8 cellular contexts compared by ENCODE assay signal in genomic region chr12:48197549-48197966, GRCh38. TPM values are rescaled to one million over a fixed set of nuclear protein-coding genes. Genes with fewer than 3 reads are reported as not detected.
DNase-seq lines count a peak whose midpoint lies in the region; ATAC-seq and TF ChIP-seq lines count a peak whose summit lies in the region.

No MANE protein-coding gene starts in this region.

- peak; percentile 55 for DNase-seq in ELR (ENCODE audit: low read depth)
- peak; percentile 49 for DNase-seq in NB4 (ENCODE audit: low read depth)
- no peak for DNase-seq in activated naive CD8-positive, alpha-beta T cell treated with anti-CD3 and anti-CD28 coated beads, Interleukin-2, amount 10 ng/mL, durations not matched to agents 7 days and 5 days
- no peak for DNase-seq in left ventricle myocardium superior
- DNase-seq in middle frontal gyrus (ENCODE audit: extremely low spot score, low spot score), result no peak

- peak; percentile 41 for TF ChIP-seq CTCF in NB4 (IDR thresholded peaks at IDR 0.05; ENCODE audit: low read depth, low read length)

- intact Hi-C loops in left ventricle myocardium superior (cut with micrococcal nuclease), result no loop called here

- H3K27ac Mint-ChIP-seq in activated naive CD8-positive, alpha-beta T cell treated with anti-CD3 and anti-CD28 coated beads, Interleukin-2, amount 10 ng/mL, durations not matched to agents 7 days and 5 days, result peak overlapping the region; percentile 90

- H3K27me3 Mint-ChIP-seq in activated naive CD8-positive, alpha-beta T cell treated with anti-CD3 and anti-CD28 coated beads, Interleukin-2, amount 10 ng/mL, durations not matched to agents 7 days and 5 days, result peaks cover 16% of the 10 kb centered on the region

- peaks cover 19% of the 10 kb centered on the region for H3K36me3 Mint-ChIP-seq in activated naive CD8-positive, alpha-beta T cell treated with anti-CD3 and anti-CD28 coated beads, Interleukin-2, amount 10 ng/mL, durations not matched to agents 7 days and 5 days

- peaks cover 11% of the 10 kb centered on the region for H3K9me3 Mint-ChIP-seq in activated naive CD8-positive, alpha-beta T cell treated with anti-CD3 and anti-CD28 coated beads, Interleukin-2, amount 10 ng/mL, durations not matched to agents 7 days and 5 days

- no peak for TF ChIP-seq POLR2A in NB4 (IDR thresholded peaks at IDR 0.05; ENCODE audit: extremely low read depth, insufficient read length)

- H3K4me3 ChIP-seq in NB4 (ENCODE audit: low read depth, low read length) (peak overlapping the region; percentile 77), rectal smooth muscle tissue (ENCODE audit: low read length) (peak overlapping the region; percentile 97)

- H3K36me3 ChIP-seq in rectal smooth muscle tissue (ENCODE audit: control insufficient read depth, insufficient read depth, low read length), result no peaks in the 10 kb centered on the region

- peaks cover 6% of the 10 kb centered on the region for H3K4me1 ChIP-seq in rectal smooth muscle tissue (ENCODE audit: control insufficient read depth, insufficient read depth, low read length)

- H3K4me1 Mint-ChIP-seq in activated naive CD8-positive, alpha-beta T cell treated with anti-CD3 and anti-CD28 coated beads, Interleukin-2, amount 10 ng/mL, durations not matched to agents 7 days and 5 days, result peaks cover 39% of the 10 kb centered on the region

- peak overlapping the region; percentile 89 for H3K4me3 Mint-ChIP-seq in activated naive CD8-positive, alpha-beta T cell treated with anti-CD3 and anti-CD28 coated beads, Interleukin-2, amount 10 ng/mL, durations not matched to agents 7 days and 5 days

- POLR2A ChIA-PET in activated naive CD8-positive, alpha-beta T cell treated with anti-CD3 and anti-CD28 coated beads, Interleukin-2, amount 10 ng/mL, durations not matched to agents 7 days and 5 days (lab: Charles Lee), result interaction anchor here (0.7 to 2.1 kb wide), 11 partner anchors 10 to 617 kb away, joined by 3 to 8 read pairs (median 3); partner anchors contain the start of genes ASB8, CCDC184, KANSL2 and RPAP3

- H3K9ac ChIP-seq in rectal smooth muscle tissue (ENCODE audit: low read length), result peak overlapping the region; percentile 58

- ATAC-seq in GM21786 (IDR thresholded peaks at IDR 0.05; ENCODE audit: unreplicated experiment) (peak; percentile 26), left ventricle myocardium superior (peak; percentile 48), GM18858 (IDR thresholded peaks at IDR 0.05; ENCODE audit: unreplicated experiment) (no peak)
- peak; percentile 9 for ATAC-seq in activated naive CD8-positive, alpha-beta T cell treated with anti-CD3 and anti-CD28 coated beads, Interleukin-2, amount 10 ng/mL, durations not matched to agents 7 days and 5 days (ENCODE audit: low read depth)

- H3K27me3 ChIP-seq in rectal smooth muscle tissue (ENCODE audit: control insufficient read depth, insufficient read depth, low read length), result no peaks in the 10 kb centered on the region

- peak overlapping the region; percentile 99 for H3K27ac ChIP-seq in rectal smooth muscle tissue (ENCODE audit: low read depth, low read length)

RNA-seq across cellular contexts. Expression of gene OR10AD1, which starts 5.5 kb away (rescaled TPM):
- total RNA-seq in activated naive CD8-positive, alpha-beta T cell treated with anti-CD3 and anti-CD28 coated beads, Interleukin-2, amount 10 ng/mL, durations not matched to agents 7 days and 5 days, result not detected
- total RNA-seq in left ventricle myocardium superior, result not detected

RNA-seq across cellular contexts. Expression of gene CCDC184, which starts 14.1 kb away (rescaled TPM):
- under 1 TPM; 0.57 to 0.58 TPM for total RNA-seq in activated naive CD8-positive, alpha-beta T cell treated with anti-CD3 and anti-CD28 coated beads, Interleukin-2, amount 10 ng/mL, durations not matched to agents 7 days and 5 days
- total RNA-seq in left ventricle myocardium superior, result 1.1 TPM

RNA-seq across cellular contexts. Expression of gene ASB8, which starts 40.2 kb away (rescaled TPM):
- 10 to 100 TPM; 47.6 to 53.9 TPM for total RNA-seq in activated naive CD8-positive, alpha-beta T cell treated with anti-CD3 and anti-CD28 coated beads, Interleukin-2, amount 10 ng/mL, durations not matched to agents 7 days and 5 days
- total RNA-seq in left ventricle myocardium superior, result 89.0 TPM

Comparison
In these comparisons a context has a peak if more than half of its experiments do, and no peak if none do; other contexts are left out.
1. DNase-seq: peak in ELR (single experiment) and NB4 (single experiment); none in activated naive CD8-positive, alpha-beta T cell treated with anti-CD3 and anti-CD28 coated beads, Interleukin-2, amount 10 ng/mL, durations not matched to agents 7 days and 5 days (single experiment), left ventricle myocardium superior (single experiment) and middle frontal gyrus (single experiment).